In genomic region chr14:19947413-19948090, GRCh38 we compare ENCODE assay signal across 24 cellular contexts. TPM values are rescaled to one million over a fixed set of nuclear protein-coding genes. Genes with fewer than 3 reads are reported as not detected.
DNase-seq lines count a peak whose midpoint lies in the region; ATAC-seq, FAIRE-seq and TF ChIP-seq lines count a peak whose summit lies in the region.
"Had no signal": no experiment of that assay in that cellular context is flagged by ENCODE, and none has a peak within 500 bp of the region (broad histone marks: within the 10 kb centered on the region; RNA-seq: fewer than 3 reads in every experiment).

No MANE protein-coding gene starts in this region.

- ATAC-seq in stimulated activated naive CD8-positive, alpha-beta T cell treated with anti-CD3 and anti-CD28 coated beads, Interleukin-15, Interleukin-2, amounts not matched to agents 100 U/mL and 50 U/mL, for 24 hours = no peak
- ATAC-seq: foreskin keratinocyte had no signal

- H3K9me3 Mint-ChIP-seq in astrocyte (ENCODE audit: unreplicated experiment) = no peaks in the 10 kb centered on the region
- H3K9me3 Mint-ChIP-seq in CD8-positive, alpha-beta memory T cell = peaks cover 0 to 2% (median 0%) of the 10 kb centered on the region in 5 donors

- H3K4me3 Mint-ChIP-seq in astrocyte (ENCODE audit: unreplicated experiment) = no peak overlapping the region
- peak overlapping the region in 1 of 7 donors; percentile 29 for H3K4me3 Mint-ChIP-seq in CD8-positive, alpha-beta memory T cell
- H3K4me3 Mint-ChIP-seq: activated naive CD8-positive, alpha-beta T cell; neural progenitor cell had no signal

- TF ChIP-seq POLR2A in adrenal gland (IDR thresholded peaks at IDR 0.05) = no peak

- H3K27ac Mint-ChIP-seq in astrocyte (ENCODE audit: unreplicated experiment) = no peak overlapping the region
- H3K27ac Mint-ChIP-seq in CD8-positive, alpha-beta memory T cell = no peak overlapping the region
- H3K27ac Mint-ChIP-seq: activated naive CD8-positive, alpha-beta T cell; neural progenitor cell had no signal

- peak; percentile 4; the same call in 1 of the 2 replicates for TF ChIP-seq CTCF in OCI-LY1 (IDR thresholded peaks at IDR 0.05; ENCODE audit: low read length)
- no peak for TF ChIP-seq CTCF in astrocyte (IDR thresholded peaks at IDR 0.05; ENCODE audit: insufficient read depth, low read depth, low read length)
- no peak for TF ChIP-seq CTCF in adrenal gland (IDR thresholded peaks at IDR 0.05)

- POLR2A ChIA-PET in CD8-positive, alpha-beta memory T cell (lab: Charles Lee) = no interaction called here

- H3K27me3 Mint-ChIP-seq in astrocyte (ENCODE audit: low read depth, unreplicated experiment) = no peaks in the 10 kb centered on the region
- no peaks in the 10 kb centered on the region for H3K27me3 Mint-ChIP-seq in CD8-positive, alpha-beta memory T cell
- H3K27me3 Mint-ChIP-seq: activated naive CD8-positive, alpha-beta T cell had no signal

- H3F3A ChIP-seq in OCI-LY1 (ENCODE audit: insufficient read depth, low read length) = 0 out of 2 replicates have a peak, but pooled peaks cover 3% of the 10 kb centered on the region

- H3K9ac ChIP-seq in OCI-LY1 (ENCODE audit: low read length) (no peak overlapping the region), astrocyte (ENCODE audit: low read length) (no peak overlapping the region)
- H3K9ac ChIP-seq: neural progenitor cell had no signal

- no peaks in the 10 kb centered on the region for H3K4me1 Mint-ChIP-seq in astrocyte (ENCODE audit: low read depth, unreplicated experiment)
- peaks cover 4 to 10% (median 7%) of the 10 kb centered on the region in 3 donors for H3K4me1 Mint-ChIP-seq in CD8-positive, alpha-beta memory T cell
- H3K4me1 Mint-ChIP-seq: neural progenitor cell had no signal

- 0 out of 2 replicates have a peak overlapping the region, but pooled peaks have one; percentile 15 for H3K4me2 ChIP-seq in OCI-LY1 (ENCODE audit: low read length)
- no peak overlapping the region for H3K4me2 ChIP-seq in astrocyte (ENCODE audit: low read length)
- H3K4me2 ChIP-seq: neural progenitor cell had no signal

- no peak overlapping the region for H2AFZ ChIP-seq in OCI-LY1 (ENCODE audit: low read length)
- no peak overlapping the region for H2AFZ ChIP-seq in astrocyte (ENCODE audit: low read depth, low read length)
- H2AFZ ChIP-seq: neural progenitor cell had no signal

- H3K9me3 ChIP-seq in OCI-LY1 (ENCODE audit: low read length) = no peaks in the 10 kb centered on the region
- H3K9me3 ChIP-seq in astrocyte (ENCODE audit: insufficient read depth, low read depth, low read length) = peaks cover 2% of the 10 kb centered on the region
- H3K9me3 ChIP-seq in CD8-positive, alpha-beta memory T cell (ENCODE audit: low read length) = no peaks in the 10 kb centered on the region
- H3K9me3 ChIP-seq in adrenal gland (replicated peaks in 1 of 3) = no peaks in the 10 kb centered on the region
- H3K9me3 ChIP-seq: right atrium auricular region, upper lobe of left lung had no signal

- no peaks in the 10 kb centered on the region for H3K36me3 Mint-ChIP-seq in astrocyte (ENCODE audit: low read depth, unreplicated experiment)
- H3K36me3 Mint-ChIP-seq in CD8-positive, alpha-beta memory T cell = no peaks in the 10 kb centered on the region
- H3K36me3 Mint-ChIP-seq: activated naive CD8-positive, alpha-beta T cell; neural progenitor cell had no signal

- H4K20me1 ChIP-seq in OCI-LY1 (ENCODE audit: insufficient read depth, low read length) (no peaks in the 10 kb centered on the region), astrocyte (ENCODE audit: insufficient read depth, low read length) (no peaks in the 10 kb centered on the region)

- H3K4me3 ChIP-seq in OCI-LY1 (ENCODE audit: low read depth, low read length, poor library complexity, severe bottlenecking) = peak overlapping the region; percentile 9
- no peak overlapping the region for H3K4me3 ChIP-seq in astrocyte (ENCODE audit: insufficient read depth, low read depth, low read length)
- no peak overlapping the region for H3K4me3 ChIP-seq in CD8-positive, alpha-beta memory T cell (ENCODE audit: low read length)
- H3K4me3 ChIP-seq in adrenal gland = no peak overlapping the region
- H3K4me3 ChIP-seq: neural progenitor cell, right atrium auricular region, upper lobe of left lung had no signal

- H3K9me2 ChIP-seq in OCI-LY1 (ENCODE audit: low read depth, low read length) = no peaks in the 10 kb centered on the region

- DNase-seq in A172 (ENCODE audit: low spot score) = peak; percentile 12
- no peak for DNase-seq in astrocyte (ENCODE audit: low read depth)
- DNase-seq in CD8-positive, alpha-beta memory T cell = no peak
- DNase-seq in stimulated activated naive CD8-positive, alpha-beta T cell treated with anti-CD3 and anti-CD28 coated beads, Interleukin-15, Interleukin-2, amounts not matched to agents 100 U/mL and 50 U/mL, for 24 hours = no peak
- DNase-seq in adrenal gland = no peak
- no peak for DNase-seq in globus pallidus (ENCODE audit: low spot score)
- DNase-seq: activated CD4-positive, alpha-beta T cell treated with anti-CD3 and anti-CD28 coated beads, Interleukin-2, amount 50 U/mL, for 48 hours; activated T-cell treated with anti-CD3 and anti-CD28 coated beads, Interleukin-2, amount 50 U/mL, for 48 hours; brain microvascular endothelial cell; foreskin keratinocyte; GOT3; Kasumi-1; kidney glomerular epithelial cell; NCI-H187; stimulated activated CD4-positive, alpha-beta T cell treated with anti-CD3 and anti-CD28 coated beads, Interleukin-15, amount 100 ng/mL, for 24 hours; stimulated activated naive CD4-positive, alpha-beta T cell treated with Interleukin-2 at 50 U/mL for 16 hours; WERI-Rb-1 had no signal

- no peaks in the 10 kb centered on the region for H3K79me2 ChIP-seq in OCI-LY1 (ENCODE audit: insufficient read depth, low read length)
- H3K79me2 ChIP-seq in astrocyte (ENCODE audit: insufficient read depth, low read length) = no peaks in the 10 kb centered on the region

- FAIRE-seq in G401.6 (lab: Jason Lieb, UNC) (peak; percentile 95), astrocyte (lab: Jason Lieb, UNC) (peak; percentile 13)

- 62 to 80% (median 67%) methylated on average over 3 of the region's 3 CpGs for WGBS in adrenal gland, 4 donors

- H3K4me1 ChIP-seq in OCI-LY1 (ENCODE audit: insufficient read depth, low read length, severe bottlenecking) (no peaks in the 10 kb centered on the region), astrocyte (ENCODE audit: insufficient read depth, low read length) (no peaks in the 10 kb centered on the region), adrenal gland (replicated peaks in 1 of 2) (no peaks in the 10 kb centered on the region)
- no peaks in the 10 kb centered on the region for H3K4me1 ChIP-seq in CD8-positive, alpha-beta memory T cell (ENCODE audit: insufficient read depth, low read length)
- H3K4me1 ChIP-seq: foreskin keratinocyte, neural progenitor cell, right atrium auricular region, upper lobe of left lung had no signal

- H3K27me3 ChIP-seq in OCI-LY1 (ENCODE audit: insufficient read depth, low read length) (no peaks in the 10 kb centered on the region), astrocyte (ENCODE audit: insufficient read depth, low read length) (no peaks in the 10 kb centered on the region), adrenal gland (no peaks in the 10 kb centered on the region)
- no peaks in the 10 kb centered on the region for H3K27me3 ChIP-seq in CD8-positive, alpha-beta memory T cell (ENCODE audit: insufficient read depth, low read length, poor library complexity, severe bottlenecking)
- H3K27me3 ChIP-seq: brain microvascular endothelial cell, foreskin keratinocyte, neural progenitor cell, right atrium auricular region, upper lobe of left lung had no signal

- intact Hi-C loops in adrenal gland (cut with DNase I) = no loop called here

- H3K27ac ChIP-seq in OCI-LY1 (ENCODE audit: low read depth, low read length, poor library complexity, severe bottlenecking) (no peak overlapping the region), astrocyte (ENCODE audit: low read depth, low read length) (no peak overlapping the region), adrenal gland (no peak overlapping the region)
- H3K27ac ChIP-seq in CD8-positive, alpha-beta memory T cell (ENCODE audit: low read depth, low read length) = no peak overlapping the region
- H3K27ac ChIP-seq: brain microvascular endothelial cell, foreskin keratinocyte, neural progenitor cell, right atrium auricular region, upper lobe of left lung, WERI-Rb-1 had no signal

- H3K36me3 ChIP-seq in OCI-LY1 (ENCODE audit: insufficient read depth, low read length) (no peaks in the 10 kb centered on the region), astrocyte (ENCODE audit: insufficient read depth, low read length) (no peaks in the 10 kb centered on the region), adrenal gland (replicated peaks in 1 of 2) (no peaks in the 10 kb centered on the region)
- H3K36me3 ChIP-seq in CD8-positive, alpha-beta memory T cell (ENCODE audit: insufficient read depth, low read length) = no peaks in the 10 kb centered on the region
- H3K36me3 ChIP-seq: brain microvascular endothelial cell, right atrium auricular region, upper lobe of left lung, WERI-Rb-1 had no signal

- CTCF ChIA-PET in CD8-positive, alpha-beta memory T cell (lab: Charles Lee) = no interaction called here

RNA-seq across cellular contexts. Expression of gene OR4K1, which starts 16.8 kb away (rescaled TPM):
- total RNA-seq in A172 (2014; rRNA removed; shearing (Covaris generic)) = not detected in 2 replicates
- total RNA-seq in astrocyte = not detected in 2 replicates
- total RNA-seq in CD8-positive, alpha-beta memory T cell = not detected
- not detected for polyA plus RNA-seq in CD8-positive, alpha-beta memory T cell
- not detected for total RNA-seq in adrenal gland
- polyA plus RNA-seq in adrenal gland = not detected
- total RNA-seq: foreskin keratinocyte, mesenteric fat pad, right atrium auricular region, upper lobe of left lung had no signal
- polyA plus RNA-seq: foreskin keratinocyte had no signal

RNA-seq across cellular contexts. Expression of gene OR4K5, which starts 27.1 kb away (rescaled TPM):
- total RNA-seq in A172 (2014; rRNA removed; shearing (Covaris generic)) = not detected in 2 replicates
- total RNA-seq in astrocyte (not detected in 2 replicates), adrenal gland (not detected)
- total RNA-seq in CD8-positive, alpha-beta memory T cell = not detected
- polyA plus RNA-seq in CD8-positive, alpha-beta memory T cell = not detected
- not detected for polyA plus RNA-seq in adrenal gland
- total RNA-seq: foreskin keratinocyte, mesenteric fat pad, right atrium auricular region, upper lobe of left lung had no signal
- polyA plus RNA-seq: foreskin keratinocyte had no signal

RNA-seq across cellular contexts. Expression of gene OR4K15, which starts 27.8 kb away (rescaled TPM):
- not detected in 2 replicates for total RNA-seq in A172 (2014; rRNA removed; shearing (Covaris generic))
- not detected in 2 replicates for total RNA-seq in astrocyte
- not detected for total RNA-seq in CD8-positive, alpha-beta memory T cell
- not detected for polyA plus RNA-seq in CD8-positive, alpha-beta memory T cell
- total RNA-seq in adrenal gland = not detected
- polyA plus RNA-seq in adrenal gland = not detected
- total RNA-seq: foreskin keratinocyte, mesenteric fat pad, right atrium auricular region, upper lobe of left lung had no signal
- polyA plus RNA-seq: foreskin keratinocyte had no signal

RNA-seq across cellular contexts. Expression of gene OR4Q2, which starts 54.4 kb away (rescaled TPM):
- total RNA-seq in A172 (2014; rRNA removed; shearing (Covaris generic)) = not detected in 2 replicates
- total RNA-seq in astrocyte (not detected in 2 replicates), adrenal gland (not detected)
- total RNA-seq in CD8-positive, alpha-beta memory T cell = not detected
- polyA plus RNA-seq in CD8-positive, alpha-beta memory T cell = not detected
- not detected for polyA plus RNA-seq in adrenal gland
- total RNA-seq: foreskin keratinocyte, mesenteric fat pad, right atrium auricular region, upper lobe of left lung had no signal
- polyA plus RNA-seq: foreskin keratinocyte had no signal
